ENCODE assay signal across 8 cellular contexts in the genomic region with DNA sequence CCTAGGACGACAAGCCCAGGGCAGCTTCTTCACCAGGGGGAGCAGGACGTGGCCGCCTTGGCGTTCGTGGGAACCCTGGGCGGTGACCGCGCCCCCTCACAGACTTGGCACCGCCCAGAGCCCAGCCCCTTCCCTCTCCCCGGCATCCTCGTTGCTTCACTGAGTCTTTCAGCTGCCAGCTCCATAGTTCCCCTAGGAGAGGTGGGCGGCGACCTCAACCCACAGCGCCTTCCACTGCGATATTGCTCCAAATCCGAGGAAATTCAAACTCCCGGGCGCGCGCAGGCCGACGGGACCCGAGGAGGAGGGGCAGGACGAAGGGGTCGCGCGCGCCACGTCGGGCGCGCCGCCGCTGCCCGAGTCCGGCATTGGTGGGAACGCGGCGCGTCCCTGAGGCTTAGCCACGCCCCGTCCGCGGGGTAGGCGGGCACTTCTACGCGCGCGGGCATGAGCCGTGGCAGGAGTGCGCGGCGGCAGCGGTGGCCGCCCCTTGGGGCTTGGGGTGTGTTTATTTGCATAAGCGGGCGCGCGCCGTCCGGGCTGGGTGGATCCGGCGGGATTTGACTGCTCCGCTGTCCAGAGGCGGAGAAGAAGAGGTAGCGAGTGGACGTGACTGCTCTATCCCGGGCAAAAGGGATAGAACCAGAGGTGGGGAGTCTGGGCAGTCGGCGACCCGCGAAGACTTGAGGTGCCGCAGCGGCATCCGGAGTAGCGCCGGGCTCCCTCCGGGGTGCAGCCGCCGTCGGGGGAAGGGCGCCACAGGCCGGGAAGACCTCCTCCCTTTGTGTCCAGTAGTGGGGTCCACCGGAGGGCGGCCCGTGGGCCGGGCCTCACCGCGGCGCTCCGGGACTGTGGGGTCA. TPM values are rescaled to one million over a fixed set of nuclear protein-coding genes. Genes with fewer than 3 reads are reported as not detected.
DNase-seq lines count a peak whose midpoint lies in the region; ATAC-seq and TF ChIP-seq lines count a peak whose summit lies in the region.

A gene with protein sequence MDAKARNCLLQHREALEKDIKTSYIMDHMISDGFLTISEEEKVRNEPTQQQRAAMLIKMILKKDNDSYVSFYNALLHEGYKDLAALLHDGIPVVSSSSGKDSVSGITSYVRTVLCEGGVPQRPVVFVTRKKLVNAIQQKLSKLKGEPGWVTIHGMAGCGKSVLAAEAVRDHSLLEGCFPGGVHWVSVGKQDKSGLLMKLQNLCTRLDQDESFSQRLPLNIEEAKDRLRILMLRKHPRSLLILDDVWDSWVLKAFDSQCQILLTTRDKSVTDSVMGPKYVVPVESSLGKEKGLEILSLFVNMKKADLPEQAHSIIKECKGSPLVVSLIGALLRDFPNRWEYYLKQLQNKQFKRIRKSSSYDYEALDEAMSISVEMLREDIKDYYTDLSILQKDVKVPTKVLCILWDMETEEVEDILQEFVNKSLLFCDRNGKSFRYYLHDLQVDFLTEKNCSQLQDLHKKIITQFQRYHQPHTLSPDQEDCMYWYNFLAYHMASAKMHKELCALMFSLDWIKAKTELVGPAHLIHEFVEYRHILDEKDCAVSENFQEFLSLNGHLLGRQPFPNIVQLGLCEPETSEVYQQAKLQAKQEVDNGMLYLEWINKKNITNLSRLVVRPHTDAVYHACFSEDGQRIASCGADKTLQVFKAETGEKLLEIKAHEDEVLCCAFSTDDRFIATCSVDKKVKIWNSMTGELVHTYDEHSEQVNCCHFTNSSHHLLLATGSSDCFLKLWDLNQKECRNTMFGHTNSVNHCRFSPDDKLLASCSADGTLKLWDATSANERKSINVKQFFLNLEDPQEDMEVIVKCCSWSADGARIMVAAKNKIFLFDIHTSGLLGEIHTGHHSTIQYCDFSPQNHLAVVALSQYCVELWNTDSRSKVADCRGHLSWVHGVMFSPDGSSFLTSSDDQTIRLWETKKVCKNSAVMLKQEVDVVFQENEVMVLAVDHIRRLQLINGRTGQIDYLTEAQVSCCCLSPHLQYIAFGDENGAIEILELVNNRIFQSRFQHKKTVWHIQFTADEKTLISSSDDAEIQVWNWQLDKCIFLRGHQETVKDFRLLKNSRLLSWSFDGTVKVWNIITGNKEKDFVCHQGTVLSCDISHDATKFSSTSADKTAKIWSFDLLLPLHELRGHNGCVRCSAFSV (N-terminal part only) (plus strand): TSS at position 579 of the 860 bp plus-strand sequence. CDS start 3,070 bp downstream, outside the sequence.
A gene with protein sequence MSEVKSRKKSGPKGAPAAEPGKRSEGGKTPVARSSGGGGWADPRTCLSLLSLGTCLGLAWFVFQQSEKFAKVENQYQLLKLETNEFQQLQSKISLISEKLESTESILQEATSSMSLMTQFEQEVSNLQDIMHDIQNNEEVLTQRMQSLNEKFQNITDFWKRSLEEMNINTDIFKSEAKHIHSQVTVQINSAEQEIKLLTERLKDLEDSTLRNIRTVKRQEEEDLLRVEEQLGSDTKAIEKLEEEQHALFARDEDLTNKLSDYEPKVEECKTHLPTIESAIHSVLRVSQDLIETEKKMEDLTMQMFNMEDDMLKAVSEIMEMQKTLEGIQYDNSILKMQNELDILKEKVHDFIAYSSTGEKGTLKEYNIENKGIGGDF (minus strand): TSS at position 77 of the 860 bp plus-strand sequence. CDS start 87 bp downstream, outside the sequence.

- H3K4me1 ChIP-seq in left ventricle myocardium inferior (peaks cover 41% of the 10 kb centered on the region), upper lobe of right lung (peaks cover 18% of the 10 kb centered on the region)

- peak within 1 kb of the TSS; percentile 96 for H3K4me3 Mint-ChIP-seq in T-helper 1 cell treated with Interleukin-12 subunit alpha and Interleukin-12 subunit beta and Interleukin-4 antibody, amounts not matched to agents 30 μg/mL and 1 μg/mL, for 36 hours
- H3K4me3 Mint-ChIP-seq in progenitor cell of endocrine pancreas (ENCODE audit: low read depth): peak within 1 kb of the TSS; percentile 95

- no peaks in the 10 kb centered on the region for H3K27me3 Mint-ChIP-seq in T-helper 1 cell treated with Interleukin-12 subunit alpha and Interleukin-12 subunit beta and Interleukin-4 antibody, amounts not matched to agents 30 μg/mL and 1 μg/mL, for 36 hours (ENCODE audit: low read depth)
- no peaks in the 10 kb centered on the region for H3K27me3 Mint-ChIP-seq in progenitor cell of endocrine pancreas

- peak within 1 kb of the TSS; percentile 90 for H3K27ac ChIP-seq in left ventricle myocardium inferior (replicated peaks)
- H3K27ac ChIP-seq in upper lobe of right lung: peak within 1 kb of the TSS; percentile 88

- peak within 1 kb of the TSS; percentile 91 for H3K4me3 ChIP-seq in left ventricle myocardium inferior
- peak within 1 kb of the TSS; percentile 96 for H3K4me3 ChIP-seq in upper lobe of right lung

- no peaks in the 10 kb centered on the region for H3K27me3 ChIP-seq in left ventricle myocardium inferior (ENCODE audit: low read depth)
- H3K27me3 ChIP-seq in upper lobe of right lung: no peaks in the 10 kb centered on the region

- H3K36me3 ChIP-seq in left ventricle myocardium inferior (peaks cover 18% of the 10 kb centered on the region), upper lobe of right lung (peaks cover 16% of the 10 kb centered on the region)

- peaks cover 18% of the 10 kb centered on the region for H3K4me1 Mint-ChIP-seq in T-helper 1 cell treated with Interleukin-12 subunit alpha and Interleukin-12 subunit beta and Interleukin-4 antibody, amounts not matched to agents 30 μg/mL and 1 μg/mL, for 36 hours (ENCODE audit: low read depth)
- peaks cover 9% of the 10 kb centered on the region for H3K4me1 Mint-ChIP-seq in progenitor cell of endocrine pancreas (ENCODE audit: low read depth)

- TF ChIP-seq CTCF in left ventricle myocardium inferior (IDR thresholded peaks at IDR 0.05; ENCODE audit: borderline replicate concordance) (no peak), progenitor cell of endocrine pancreas (IDR thresholded peaks at IDR 0.05; ENCODE audit: unreplicated experiment) (no peak), upper lobe of right lung (IDR thresholded peaks at IDR 0.05) (no peak)

- peaks cover 18% of the 10 kb centered on the region for H3K36me3 Mint-ChIP-seq in T-helper 1 cell treated with Interleukin-12 subunit alpha and Interleukin-12 subunit beta and Interleukin-4 antibody, amounts not matched to agents 30 μg/mL and 1 μg/mL, for 36 hours (ENCODE audit: low read depth)
- H3K36me3 Mint-ChIP-seq in progenitor cell of endocrine pancreas (ENCODE audit: insufficient read depth): peaks cover 5% of the 10 kb centered on the region

- H3K9me3 ChIP-seq in left ventricle myocardium inferior (replicated peaks) (no peaks in the 10 kb centered on the region), upper lobe of right lung (no peaks in the 10 kb centered on the region)

- intact Hi-C loops in left ventricle myocardium inferior (cut with micrococcal nuclease) (loop anchor here (5.0 kb wide), 1 partner anchor 48 kb away; no protein-coding TSS in a partner anchor), upper lobe of right lung (cut with DNase I) (no loop called here)

- no peaks in the 10 kb centered on the region for H3K9me3 Mint-ChIP-seq in T-helper 1 cell treated with Interleukin-12 subunit alpha and Interleukin-12 subunit beta and Interleukin-4 antibody, amounts not matched to agents 30 μg/mL and 1 μg/mL, for 36 hours
- no peaks in the 10 kb centered on the region for H3K9me3 Mint-ChIP-seq in progenitor cell of endocrine pancreas (ENCODE audit: low read depth)

- H3K27ac Mint-ChIP-seq in T-helper 1 cell treated with Interleukin-12 subunit alpha and Interleukin-12 subunit beta and Interleukin-4 antibody, amounts not matched to agents 30 μg/mL and 1 μg/mL, for 36 hours: peak within 1 kb of the TSS; percentile 95
- peak within 1 kb of the TSS; percentile 96 for H3K27ac Mint-ChIP-seq in progenitor cell of endocrine pancreas

- ATAC-seq in GM18499 (IDR thresholded peaks at IDR 0.05; ENCODE audit: insufficient read depth, unreplicated experiment) (peak; percentile 65), HG02938 (IDR thresholded peaks at IDR 0.05; ENCODE audit: unreplicated experiment) (peak; percentile 76), upper lobe of right lung (peak; percentile 99)

- DNase-seq in NCI-H1694 treated with DMSO at 0.1 percent for 48 hours (lab: John Stamatoyannopoulos, UW): peak; percentile 85
- DNase-seq in amniotic stem cell (lab: John Stamatoyannopoulos, UW): peak; percentile 91
- peak; percentile 99 for DNase-seq in left ventricle myocardium inferior
- DNase-seq in progenitor cell of endocrine pancreas (ENCODE audit: low spot score, unreplicated experiment): peak; percentile 97
- DNase-seq in upper lobe of right lung: peak; percentile 99

RNA-seq across cellular contexts. Expression of the first gene that starts in this region (rescaled TPM):
- total RNA-seq in left ventricle myocardium inferior (5.0 TPM), progenitor cell of endocrine pancreas (26.3 and 30.9 TPM in 2 replicates), upper lobe of right lung (23.4 TPM)

RNA-seq across cellular contexts. Expression of the second gene that starts in this region (rescaled TPM):
- total RNA-seq in left ventricle myocardium inferior: 4.4 TPM
- total RNA-seq in progenitor cell of endocrine pancreas: 10.8 and 11.4 TPM in 2 replicates
- total RNA-seq in upper lobe of right lung: 15.2 TPM

Comparison
In these comparisons a context has a peak if more than half of its experiments do, and no peak if none do; other contexts are left out.
1. Peak in every context shown above with its lines: DNase-seq, ATAC-seq, H3K4me3 ChIP-seq and H3K27ac ChIP-seq.